ENCODE assay signal across 8 cellular contexts in the genomic region with DNA sequence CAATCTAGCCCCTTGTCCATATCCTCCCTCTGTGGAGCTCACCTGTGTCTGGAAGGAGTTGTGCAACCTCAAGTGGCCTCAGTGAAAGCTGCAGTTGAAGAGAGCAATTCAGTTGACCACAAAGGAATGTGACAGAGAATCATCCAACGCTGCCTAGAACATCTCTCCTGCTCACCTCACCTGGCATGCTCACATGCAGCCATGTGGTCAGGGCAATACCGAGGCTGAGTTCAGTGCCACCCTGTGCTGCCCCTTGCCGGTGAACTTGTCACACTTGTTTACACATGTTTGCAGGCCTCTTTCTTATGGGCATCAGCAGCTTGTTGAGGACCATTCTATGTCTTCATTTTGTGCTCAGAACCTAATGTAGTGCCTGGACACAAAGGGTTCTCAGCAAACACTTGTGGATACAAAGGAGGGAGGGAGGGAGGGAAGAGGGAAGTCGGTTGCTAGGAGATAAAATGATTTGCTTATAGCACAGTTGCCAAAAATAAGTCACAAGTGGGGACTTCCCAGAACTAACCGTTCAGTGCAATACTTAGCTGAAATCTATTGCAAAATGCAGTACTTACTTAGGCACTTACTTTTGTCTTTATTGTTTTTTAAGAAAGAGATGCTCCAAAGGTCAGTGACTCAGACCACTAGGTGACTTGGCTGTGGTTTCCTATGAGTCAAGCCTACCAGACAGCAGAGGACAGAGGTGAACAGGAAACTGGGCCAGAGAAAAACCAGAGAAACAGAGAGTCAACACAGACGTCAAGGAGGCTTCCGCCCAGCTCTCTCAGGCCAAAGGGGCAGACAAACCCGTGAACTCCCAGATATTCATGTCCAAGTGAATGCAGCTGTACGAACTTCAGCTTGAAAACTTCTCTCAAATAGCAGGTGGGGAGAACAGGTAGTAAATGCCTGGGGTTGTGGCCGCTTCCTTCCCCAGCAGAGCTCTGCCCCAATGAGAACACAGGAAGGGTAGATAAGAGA.
DNase-seq lines count a peak whose midpoint lies in the region; ATAC-seq, FAIRE-seq and TF ChIP-seq lines count a peak whose summit lies in the region.

No MANE protein-coding gene starts in this region.

- peak overlapping the region; percentile 63 for H3K9ac ChIP-seq in PC-3 (ENCODE audit: low read length)

- H3F3A ChIP-seq in DOHH2 (ENCODE audit: control insufficient read depth, insufficient read depth): peaks cover 23% of the 10 kb centered on the region
- no peaks in the 10 kb centered on the region for H3F3A ChIP-seq in PC-3 (ENCODE audit: low read length, unreplicated experiment)

- CTCF ChIA-PET in PC-3 (lab: Charles Lee): no interaction called here

- POLR2A ChIA-PET in PC-3 (lab: Charles Lee; ENCODE audit: unreplicated experiment): interaction anchor here (0.6 kb wide), 1 partner anchor 37 kb away, joined by 3 read pairs; no protein-coding TSS in a partner anchor

- H3K79me2 ChIP-seq in DOHH2 (ENCODE audit: control insufficient read depth, low read length) (no peaks in the 10 kb centered on the region), PC-3 (ENCODE audit: low read length) (no peaks in the 10 kb centered on the region)

- peak overlapping the region; percentile 99 for H3K27ac Mint-ChIP-seq in memory B cell
- H3K27ac Mint-ChIP-seq in type B pancreatic cell: peak overlapping the region; percentile 65

- peak overlapping the region; percentile 64 for H3K4me3 ChIP-seq in DOHH2 (ENCODE audit: low read length)
- no peak overlapping the region for H3K4me3 ChIP-seq in PC-3 (ENCODE audit: low read length)

- H3K36me3 Mint-ChIP-seq in memory B cell (peaks cover 6% of the 10 kb centered on the region), type B pancreatic cell (no peaks in the 10 kb centered on the region)

- peak; percentile 96 for DNase-seq in PC-3
- DNase-seq in memory B cell (ENCODE audit: low spot score in 2 of 2): peak; percentile 41 to 52
- no peak for DNase-seq in type B pancreatic cell (ENCODE audit: extremely low spot score, unreplicated experiment)
- DNase-seq in mesenteric fat pad (ENCODE audit: low spot score): no peak

- ATAC-seq in GM19438 (IDR thresholded peaks at IDR 0.05; ENCODE audit: low read depth, unreplicated experiment) (peak; percentile 96), HG03457 (IDR thresholded peaks at IDR 0.05; ENCODE audit: unreplicated experiment) (peak; percentile 96), PC-3 (peak; percentile 98), memory B cell (ENCODE audit: low read depth) (peak; percentile 81)

- BruUV-seq in PC-3 (replicated peaks; lab: Mats Ljungman, UMichigan): no TSS peak

- H3K9me3 ChIP-seq in DOHH2 (ENCODE audit: control insufficient read depth, insufficient read depth, low read length): no peaks in the 10 kb centered on the region
- H3K9me3 ChIP-seq in PC-3 (ENCODE audit: low read length): no peaks in the 10 kb centered on the region

- peak overlapping the region; percentile 48 for H2AFZ ChIP-seq in PC-3 (ENCODE audit: low read length)

- H3K27me3 ChIP-seq in DOHH2 (ENCODE audit: control insufficient read depth, low read length): no peaks in the 10 kb centered on the region
- no peaks in the 10 kb centered on the region for H3K27me3 ChIP-seq in PC-3 (ENCODE audit: low read length)

- H3K27me3 Mint-ChIP-seq in memory B cell: no peaks in the 10 kb centered on the region
- H3K27me3 Mint-ChIP-seq in type B pancreatic cell: no peaks in the 10 kb centered on the region

- H3K4me1 ChIP-seq in DOHH2 (ENCODE audit: control insufficient read depth, low read length): peaks cover 86% of the 10 kb centered on the region
- H3K4me1 ChIP-seq in PC-3 (ENCODE audit: insufficient read depth, low read length): peaks cover 29% of the 10 kb centered on the region

- H4K20me1 ChIP-seq in DOHH2 (ENCODE audit: control insufficient read depth, insufficient read depth, low read depth, low read length): no peaks in the 10 kb centered on the region
- H4K20me1 ChIP-seq in PC-3 (ENCODE audit: low read length): no peaks in the 10 kb centered on the region

- no peaks in the 10 kb centered on the region for H3K36me3 ChIP-seq in DOHH2 (ENCODE audit: control insufficient read depth, low read length)
- no peaks in the 10 kb centered on the region for H3K36me3 ChIP-seq in PC-3 (ENCODE audit: low read depth, low read length)

- H3K4me2 ChIP-seq in DOHH2 (ENCODE audit: low read length) (peak overlapping the region; percentile 89), PC-3 (ENCODE audit: low read length) (peak overlapping the region; percentile 67)

- H3K9me3 Mint-ChIP-seq in memory B cell: peaks cover 8% of the 10 kb centered on the region
- H3K9me3 Mint-ChIP-seq in type B pancreatic cell: no peaks in the 10 kb centered on the region

- TF ChIP-seq CTCF in DOHH2 (IDR thresholded peaks at IDR 0.05; ENCODE audit: low read depth, low read length, poor library complexity, severe bottlenecking): peak; percentile 42
- TF ChIP-seq CTCF in PC-3 (conservative IDR thresholded peaks at IDR 0.05; ENCODE audit: low read depth, low read length): peak; percentile 47
- TF ChIP-seq CTCF in type B pancreatic cell (conservative IDR thresholded peaks at IDR 0.05): no peak

- H3K4me1 Mint-ChIP-seq in memory B cell (peaks cover 43% of the 10 kb centered on the region), type B pancreatic cell (ENCODE audit: unreplicated experiment) (no peaks in the 10 kb centered on the region)

- intact Hi-C loops in PC-3 (cut with micrococcal nuclease): loop anchor here (1.0 kb wide), 1 partner anchor 229 kb away; no protein-coding TSS in a partner anchor

- H3K27ac ChIP-seq in DOHH2 (ENCODE audit: low read depth, low read length) (peak overlapping the region; percentile 95), PC-3 (ENCODE audit: low read length) (peak overlapping the region; percentile 94)

- H3K9me2 ChIP-seq in DOHH2 (replicated peaks; ENCODE audit: control insufficient read depth, low read length): no peaks in the 10 kb centered on the region; the same call in 1 of the 2 replicates
- H3K9me2 ChIP-seq in PC-3 (replicated peaks; ENCODE audit: low read length): no peaks in the 10 kb centered on the region

- H3K4me3 Mint-ChIP-seq in memory B cell (peak overlapping the region; percentile 77), type B pancreatic cell (no peak overlapping the region)

- FAIRE-seq in colon (lab: Jason Lieb, UNC): peak; percentile 71

Comparison
In these comparisons a context has a peak if more than half of its experiments do, and no peak if none do; other contexts are left out.
1. DNase-seq: peak in PC-3 (single experiment) and memory B cell (2 of 2); none in type B pancreatic cell (single experiment) and mesenteric fat pad (single experiment).
2. Peak in every context shown above with its lines, with median percentiles within 50 percentile points of each other: ATAC-seq.